Comparison of ENCODE assay signal across 1 cellular context in the genomic region with DNA sequence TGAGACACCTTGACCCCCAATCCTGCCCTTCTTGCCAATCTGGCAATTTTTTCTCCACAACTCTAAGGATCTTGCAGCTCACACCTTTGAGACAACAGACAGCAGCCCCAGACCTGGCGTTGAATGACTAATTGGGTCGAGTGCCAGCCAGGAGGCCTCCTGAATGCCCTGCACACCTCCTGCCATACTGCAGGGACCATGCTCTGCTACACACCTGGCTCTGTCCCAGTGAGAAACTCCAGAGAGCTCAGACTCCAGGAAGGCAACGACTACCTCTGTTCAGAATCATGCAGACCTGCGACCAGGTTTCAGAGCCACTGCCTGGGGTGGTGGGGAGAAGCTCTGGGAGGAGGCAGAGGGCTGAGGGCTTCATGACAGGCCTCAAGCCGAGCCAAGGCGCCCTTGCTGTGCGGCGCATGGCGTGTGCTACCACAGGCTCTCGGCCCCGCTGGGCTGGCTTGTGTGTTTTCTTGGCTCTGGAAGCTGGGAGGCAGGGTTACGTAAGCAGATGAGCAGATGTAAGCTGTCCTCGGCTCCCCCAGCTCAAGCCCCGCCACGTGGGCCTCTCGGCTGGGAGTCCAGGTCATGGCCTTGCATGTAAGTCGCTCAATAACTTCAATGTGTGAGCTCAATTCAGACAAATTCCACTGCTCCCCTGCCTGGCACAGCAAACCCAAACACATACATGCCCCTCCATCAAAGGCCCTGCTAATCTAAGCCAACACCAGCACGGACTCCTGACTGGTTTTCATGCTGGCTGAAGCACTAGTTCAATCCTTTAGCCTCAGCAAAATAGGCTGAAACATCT.
TF ChIP-seq lines count a peak whose summit lies in the region.

No MANE protein-coding gene starts in this region.

TF ChIP-seq in HepG2, 621 proteins besides CTCF, POLR2A, EP300 and RAD21 (continued from another document and continues in another):
- TF ChIP-seq, protein P1, sequence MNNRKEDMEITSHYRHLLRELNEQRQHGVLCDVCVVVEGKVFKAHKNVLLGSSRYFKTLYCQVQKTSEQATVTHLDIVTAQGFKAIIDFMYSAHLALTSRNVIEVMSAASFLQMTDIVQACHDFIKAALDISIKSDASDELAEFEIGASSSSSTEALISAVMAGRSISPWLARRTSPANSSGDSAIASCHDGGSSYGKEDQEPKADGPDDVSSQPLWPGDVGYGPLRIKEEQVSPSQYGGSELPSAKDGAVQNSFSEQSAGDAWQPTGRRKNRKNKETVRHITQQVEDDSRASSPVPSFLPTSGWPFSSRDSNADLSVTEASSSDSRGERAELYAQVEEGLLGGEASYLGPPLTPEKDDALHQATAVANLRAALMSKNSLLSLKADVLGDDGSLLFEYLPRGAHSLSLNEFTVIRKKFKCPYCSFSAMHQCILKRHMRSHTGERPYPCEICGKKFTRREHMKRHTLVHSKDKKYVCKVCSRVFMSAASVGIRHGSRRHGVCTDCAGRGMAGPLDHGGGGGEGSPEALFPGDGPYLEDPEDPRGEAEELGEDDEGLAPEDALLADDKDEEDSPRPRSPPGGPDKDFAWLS (CRISPR knock-in tag; IDR thresholded peaks at IDR 0.05; ENCODE audit: borderline replicate concordance) = 0 out of 2 replicates have a peak, but pooled peaks have one; percentile 47
- TF ChIP-seq ZNF124 (CRISPR knock-in tag; IDR thresholded peaks at IDR 0.05) = peak; percentile 94; the same call in 1 of the 2 replicates
- peak; percentile 81; the same call in 1 of the 2 replicates for TF ChIP-seq ZNF552 (CRISPR knock-in tag; IDR thresholded peaks at IDR 0.05; ENCODE audit: borderline replicate concordance)
- peak; percentile 43; the same call in 1 of the 2 replicates for TF ChIP-seq FOXJ3 (CRISPR knock-in tag; IDR thresholded peaks at IDR 0.05; ENCODE audit: borderline replicate concordance)
- TF ChIP-seq KDM6A (CRISPR knock-in tag; IDR thresholded peaks at IDR 0.05; ENCODE audit: low read depth) = peak; percentile 56; the same call in 1 of the 2 replicates
- TF ChIP-seq ZNF781 (CRISPR knock-in tag; IDR thresholded peaks at IDR 0.05; ENCODE audit: borderline replicate concordance, not compliant biosample characterization) = peak; percentile 84
- TF ChIP-seq, protein P2, sequence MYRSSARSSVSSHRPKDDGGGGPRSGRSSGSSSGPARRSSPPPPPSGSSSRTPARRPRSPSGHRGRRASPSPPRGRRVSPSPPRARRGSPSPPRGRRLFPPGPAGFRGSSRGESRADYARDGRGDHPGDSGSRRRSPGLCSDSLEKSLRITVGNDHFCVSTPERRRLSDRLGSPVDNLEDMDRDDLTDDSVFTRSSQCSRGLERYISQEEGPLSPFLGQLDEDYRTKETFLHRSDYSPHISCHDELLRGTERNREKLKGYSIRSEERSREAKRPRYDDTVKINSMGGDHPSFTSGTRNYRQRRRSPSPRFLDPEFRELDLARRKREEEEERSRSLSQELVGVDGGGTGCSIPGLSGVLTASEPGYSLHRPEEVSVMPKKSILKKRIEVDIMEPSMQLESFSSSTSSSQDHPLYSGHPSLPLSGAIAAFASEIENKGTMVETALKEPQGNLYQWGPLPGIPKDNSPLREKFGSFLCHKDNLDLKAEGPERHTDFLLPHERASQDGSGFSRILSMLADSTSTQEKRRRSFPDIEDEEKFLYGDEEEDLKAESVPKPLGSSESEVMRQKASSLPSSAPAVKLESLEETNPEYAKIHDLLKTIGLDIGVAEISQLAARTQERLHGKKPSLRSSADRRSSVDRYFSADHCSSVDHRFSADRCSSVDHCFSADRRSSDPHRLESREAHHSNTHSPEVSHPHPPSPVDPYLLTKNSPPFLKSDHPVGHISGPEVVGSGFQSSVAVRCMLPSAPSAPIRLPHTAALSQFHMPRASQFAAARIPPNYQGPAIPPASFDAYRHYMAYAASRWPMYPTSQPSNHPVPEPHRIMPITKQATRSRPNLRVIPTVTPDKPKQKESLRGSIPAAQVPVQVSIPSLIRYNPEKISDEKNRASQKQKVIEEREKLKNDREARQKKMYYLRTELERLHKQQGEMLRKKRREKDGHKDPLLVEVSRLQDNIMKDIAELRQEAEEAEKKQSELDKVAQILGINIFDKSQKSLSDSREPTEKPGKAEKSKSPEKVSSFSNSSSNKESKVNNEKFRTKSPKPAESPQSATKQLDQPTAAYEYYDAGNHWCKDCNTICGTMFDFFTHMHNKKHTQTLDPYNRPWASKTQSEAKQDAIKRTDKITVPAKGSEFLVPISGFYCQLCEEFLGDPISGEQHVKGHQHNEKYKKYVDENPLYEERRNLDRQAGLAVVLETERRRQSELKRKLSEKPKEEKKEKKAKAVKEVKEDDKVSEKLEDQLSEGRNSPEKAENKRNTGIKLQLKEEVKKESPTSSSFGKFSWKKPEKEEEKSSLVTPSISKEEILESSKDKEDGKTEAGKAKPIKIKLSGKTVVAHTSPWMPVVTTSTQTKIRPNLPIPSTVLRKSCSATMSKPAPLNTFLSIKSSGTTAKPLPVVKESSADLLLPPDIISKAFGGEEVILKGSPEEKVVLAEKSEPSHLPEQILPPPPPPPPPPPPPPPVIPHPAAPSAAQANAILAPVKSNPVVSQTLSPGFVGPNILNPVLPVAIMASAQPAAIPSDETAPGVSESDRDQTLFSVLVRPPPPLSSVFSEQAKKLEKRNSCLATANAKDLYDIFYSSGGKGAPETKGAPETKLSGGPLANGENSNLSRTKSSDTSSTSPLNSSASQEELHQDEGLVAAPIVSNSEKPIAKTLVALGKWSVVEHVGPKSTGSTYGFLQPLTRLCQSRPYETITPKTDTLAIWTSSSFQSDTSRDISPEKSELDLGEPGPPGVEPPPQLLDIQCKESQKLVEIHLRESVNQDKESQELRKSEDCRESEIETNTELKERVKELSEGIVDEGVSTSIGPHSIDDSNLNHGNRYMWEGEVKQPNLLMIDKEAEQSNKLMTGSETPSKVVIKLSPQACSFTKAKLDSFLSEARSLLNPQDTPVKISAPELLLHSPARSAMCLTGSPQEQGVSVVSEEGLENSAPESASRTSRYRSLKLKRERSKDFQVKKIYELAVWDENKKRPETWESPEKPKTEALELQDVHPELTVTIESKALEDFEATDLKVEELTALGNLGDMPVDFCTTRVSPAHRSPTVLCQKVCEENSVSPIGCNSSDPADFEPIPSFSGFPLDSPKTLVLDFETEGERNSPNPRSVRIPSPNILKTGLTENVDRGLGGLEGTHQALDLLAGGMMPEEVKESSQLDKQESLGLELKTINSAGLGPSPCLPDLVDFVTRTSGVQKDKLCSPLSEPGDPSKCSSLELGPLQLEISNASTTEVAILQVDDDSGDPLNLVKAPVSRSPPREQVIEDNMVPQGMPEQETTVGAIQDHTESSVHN (CRISPR knock-in tag; IDR thresholded peaks at IDR 0.05) = peak; percentile 93; the same call in 1 of the 2 replicates
- peak; percentile 98 for TF ChIP-seq RXRA (CRISPR knock-in tag; IDR thresholded peaks at IDR 0.05)
- TF ChIP-seq, protein P3, sequence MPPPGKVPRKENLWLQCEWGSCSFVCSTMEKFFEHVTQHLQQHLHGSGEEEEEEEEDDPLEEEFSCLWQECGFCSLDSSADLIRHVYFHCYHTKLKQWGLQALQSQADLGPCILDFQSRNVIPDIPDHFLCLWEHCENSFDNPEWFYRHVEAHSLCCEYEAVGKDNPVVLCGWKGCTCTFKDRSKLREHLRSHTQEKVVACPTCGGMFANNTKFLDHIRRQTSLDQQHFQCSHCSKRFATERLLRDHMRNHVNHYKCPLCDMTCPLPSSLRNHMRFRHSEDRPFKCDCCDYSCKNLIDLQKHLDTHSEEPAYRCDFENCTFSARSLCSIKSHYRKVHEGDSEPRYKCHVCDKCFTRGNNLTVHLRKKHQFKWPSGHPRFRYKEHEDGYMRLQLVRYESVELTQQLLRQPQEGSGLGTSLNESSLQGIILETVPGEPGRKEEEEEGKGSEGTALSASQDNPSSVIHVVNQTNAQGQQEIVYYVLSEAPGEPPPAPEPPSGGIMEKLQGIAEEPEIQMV (CRISPR knock-in tag; IDR thresholded peaks at IDR 0.05; ENCODE audit: low read depth) = peak; percentile 80; the same call in 1 of the 2 replicates
- TF ChIP-seq HNF1A (IDR thresholded peaks at IDR 0.05; ENCODE audit: low read depth) = no peak; the same call in 1 of the 2 replicates
- peak; percentile 88 for TF ChIP-seq HNF1A (CRISPR knock-in tag; IDR thresholded peaks at IDR 0.05; ENCODE audit: borderline replicate concordance)
- TF ChIP-seq, protein P4, sequence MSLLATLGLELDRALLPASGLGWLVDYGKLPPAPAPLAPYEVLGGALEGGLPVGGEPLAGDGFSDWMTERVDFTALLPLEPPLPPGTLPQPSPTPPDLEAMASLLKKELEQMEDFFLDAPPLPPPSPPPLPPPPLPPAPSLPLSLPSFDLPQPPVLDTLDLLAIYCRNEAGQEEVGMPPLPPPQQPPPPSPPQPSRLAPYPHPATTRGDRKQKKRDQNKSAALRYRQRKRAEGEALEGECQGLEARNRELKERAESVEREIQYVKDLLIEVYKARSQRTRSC (CRISPR knock-in tag; IDR thresholded peaks at IDR 0.05; ENCODE audit: low read depth) = peak; percentile 74; the same call in 1 of the 2 replicates
- no peak for TF ChIP-seq CBX2 (IDR thresholded peaks at IDR 0.05; ENCODE audit: low read depth, low read length)
- TF ChIP-seq CBX2 (CRISPR knock-in tag; IDR thresholded peaks at IDR 0.05; ENCODE audit: low read depth) = no peak
- TF ChIP-seq ZNF788 (CRISPR knock-in tag; IDR thresholded peaks at IDR 0.05; ENCODE audit: borderline replicate concordance) = peak; percentile 79; the same call in 1 of the 2 replicates
- TF ChIP-seq HNRNPL (IDR thresholded peaks at IDR 0.05; ENCODE audit: low read depth, low read length) = 0 out of 2 replicates have a peak, but pooled peaks have one; percentile 46
- peak; percentile 73; the same call in 1 of the 2 replicates for TF ChIP-seq KDM4B (CRISPR knock-in tag; IDR thresholded peaks at IDR 0.05)
- TF ChIP-seq KDM3A (CRISPR knock-in tag; IDR thresholded peaks at IDR 0.05; ENCODE audit: low read depth) = peak; percentile 82
- TF ChIP-seq ZNF101 (CRISPR knock-in tag; IDR thresholded peaks at IDR 0.05; ENCODE audit: borderline replicate concordance, low read depth) = no peak
- peak; percentile 30; the same call in 1 of the 2 replicates for TF ChIP-seq TAF1 (CRISPR knock-in tag; IDR thresholded peaks at IDR 0.05)
- no peak for TF ChIP-seq SMAD9 (CRISPR knock-in tag; IDR thresholded peaks at IDR 0.05)
- peak; percentile 99 for TF ChIP-seq SALL1 (CRISPR knock-in tag; IDR thresholded peaks at IDR 0.05)
- peak; percentile 60; the same call in 1 of the 2 replicates for TF ChIP-seq AHR (CRISPR knock-in tag; IDR thresholded peaks at IDR 0.05)
- peak; percentile 83; the same call in 1 of the 2 replicates for TF ChIP-seq ZNF414 (CRISPR knock-in tag; IDR thresholded peaks at IDR 0.05)
- peak; percentile 95 for TF ChIP-seq GATAD2A (CRISPR knock-in tag; IDR thresholded peaks at IDR 0.05)
- peak; percentile 76; the same call in 1 of the 2 replicates for TF ChIP-seq ZSCAN25 (CRISPR knock-in tag; IDR thresholded peaks at IDR 0.05)
- TF ChIP-seq FOXO1 (CRISPR knock-in tag; IDR thresholded peaks at IDR 0.05) = peak; percentile 83
- TF ChIP-seq ELK4 (CRISPR knock-in tag; IDR thresholded peaks at IDR 0.05; ENCODE audit: borderline replicate concordance) = no peak
- TF ChIP-seq MYPOP (CRISPR knock-in tag; IDR thresholded peaks at IDR 0.05) = peak; percentile 53; the same call in 1 of the 2 replicates
- TF ChIP-seq MEF2D (CRISPR knock-in tag; IDR thresholded peaks at IDR 0.05) = peak; percentile 79
- TF ChIP-seq JUN (CRISPR knock-in tag; IDR thresholded peaks at IDR 0.05) = peak; percentile 78
- TF ChIP-seq GZF1 (CRISPR knock-in tag; IDR thresholded peaks at IDR 0.05) = peak; percentile 78; the same call in 1 of the 2 replicates
- TF ChIP-seq ZNF253 (CRISPR knock-in tag; IDR thresholded peaks at IDR 0.05; ENCODE audit: borderline replicate concordance) = peak; percentile 68; the same call in 1 of the 2 replicates
- peak; percentile 41 for TF ChIP-seq YY1 (IDR thresholded peaks at IDR 0.05; ENCODE audit: insufficient read depth, insufficient replicate concordance, low read depth, low read length)
